In the genomic region with DNA sequence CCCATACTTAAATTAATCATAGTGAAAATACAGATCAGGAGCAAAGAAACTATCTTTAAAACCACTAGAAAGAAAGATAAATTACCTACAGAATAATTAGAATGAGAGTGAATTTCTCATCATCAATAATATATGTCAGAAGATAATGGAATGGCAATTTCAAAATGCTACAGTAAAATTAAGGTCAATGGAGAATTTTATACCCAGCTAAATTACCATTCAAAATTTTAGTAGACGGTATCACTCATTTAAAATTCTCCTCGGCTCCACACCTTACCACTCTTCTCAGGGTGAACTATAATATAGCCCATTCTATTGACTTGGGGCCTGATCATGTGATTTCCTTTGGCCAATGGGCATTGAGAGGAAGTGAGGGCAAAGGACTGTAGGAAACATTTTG, we compare ENCODE assay signal across 26 cellular contexts.
"Had no signal": no experiment of that assay in that cellular context is flagged by ENCODE, and none has a peak within 500 bp of the region (broad histone marks: within the 10 kb centered on the region; RNA-seq: fewer than 3 reads in every experiment).

No MANE protein-coding gene starts in this region.

- H3K4me3 ChIP-seq: colonic mucosa, esophagus squamous epithelium, heart right ventricle, left lung, lower lobe of right lung, mucosa of descending colon had no signal

- H3K36me3 ChIP-seq: colonic mucosa, esophagus squamous epithelium, gastrocnemius medialis, heart right ventricle, left lung, lower lobe of right lung had no signal

- H3K27ac ChIP-seq: colonic mucosa, epithelial cell of prostate, esophagus squamous epithelium, gastrocnemius medialis, heart right ventricle, left lung, lower lobe of right lung had no signal

- H3K4me1 ChIP-seq: colonic mucosa, esophagus squamous epithelium, gastrocnemius medialis, heart right ventricle, left lung, lower lobe of right lung had no signal

- DNase-seq: colonic mucosa; cortex of kidney; effector CD8-positive, alpha-beta T cell; effector memory CD8-positive, alpha-beta T cell; endodermal cell; erythroblast; esophagus squamous epithelium; foreskin fibroblast; foreskin melanocyte; gastrocnemius medialis; glutamatergic neuron; head of caudate nucleus; heart right ventricle; hippocampal formation; left cardiac atrium; left lung; left ventricle myocardium superior; lower lobe of right lung; mesenchymal stem cell; mucosa of descending colon; naive B cell had no signal

- FAIRE-seq: endometrium, islet of Langerhans, keratinocyte had no signal

- ATAC-seq: effector memory CD8-positive, alpha-beta T cell; esophagus mucosa; gastrocnemius medialis; heart right ventricle; left cardiac atrium; left lung; left ventricle myocardium superior; lower lobe of right lung; mucosa of descending colon had no signal

- H3K27me3 ChIP-seq: colonic mucosa, esophagus squamous epithelium, gastrocnemius medialis, heart right ventricle, left lung had no signal

- H3K9me3 ChIP-seq: colonic mucosa had no signal
